ENCODE assay signal across 12 cellular contexts in genomic region chr1:43711524-43712386, GRCh38. TPM values are rescaled to one million over a fixed set of nuclear protein-coding genes. Genes with fewer than 3 reads are reported as not detected.
DNase-seq lines count a peak whose midpoint lies in the region; ATAC-seq and TF ChIP-seq lines count a peak whose summit lies in the region.
"Had no signal": no experiment of that assay in that cellular context is flagged by ENCODE, and none has a peak within 500 bp of the region (broad histone marks: within the 10 kb centered on the region; RNA-seq: fewer than 3 reads in every experiment).

No MANE protein-coding gene starts in this region.

- no peak for DNase-seq in HCT116 (ENCODE audit: low read depth, low spot score)
- DNase-seq in fibroblast of the conjunctiva (ENCODE audit: low read depth) = peak; percentile 54
- DNase-seq in SHP77 treated with DMSO at 0.1 percent for 48 hours (lab: John Stamatoyannopoulos, UW) = no peak
- DNase-seq: activated CD4-positive, alpha-beta T cell treated with anti-CD3 and anti-CD28 coated beads, Interleukin-2, amount 50 U/mL, for 48 hours; activated naive CD8-positive, alpha-beta T cell treated with anti-CD3 and anti-CD28 coated beads, Interleukin-2, amount 10 ng/mL, durations not matched to agents 7 days and 5 days; NCI-H446 treated with DMSO at 0.1 percent for 48 hours had no signal

- H3K4me2 ChIP-seq in HCT116 (ENCODE audit: low read length) (peak overlapping the region; percentile 7; the same call in 1 of the 2 replicates), skeletal muscle satellite cell (ENCODE audit: low read length) (peak overlapping the region; percentile 71)

- H3K4me1 ChIP-seq in HCT116 (ENCODE audit: control insufficient read depth in 1 of 2, insufficient read depth in 2 of 2, low read length in 2 of 2) (peaks cover 6 to 23% of the 10 kb centered on the region in 2 experiments; a peak in 3 of 4 replicates), skeletal muscle satellite cell (ENCODE audit: control insufficient read depth, insufficient read depth, low read length) (peaks cover 40% of the 10 kb centered on the region)
- H3K4me1 ChIP-seq: parathyroid adenoma had no signal

- RAD21 ChIA-PET in HCT116 (lab: Charles Lee; ENCODE audit: low non-redundant PET in 1 of 2, low total read pairs in 2 of 2, uncharacterized antibody in 2 of 2, unreplicated experiment in 2 of 2) = no interaction called here

- no peaks in the 10 kb centered on the region for H3K27me3 ChIP-seq in HCT116 (ENCODE audit: insufficient read depth, low read length)
- H3K27me3 ChIP-seq in skeletal muscle satellite cell (ENCODE audit: control insufficient read depth, insufficient read depth, low read length) = no peaks in the 10 kb centered on the region
- H3K27me3 ChIP-seq: tibial nerve had no signal

- no peak for TF ChIP-seq CTCF in HCT116 (IDR thresholded peaks at IDR 0.05 in 2 of 3, conservative IDR thresholded peaks at IDR 0.05 in 1 of 3; ENCODE audit: borderline replicate concordance in 1 of 3, insufficient read depth in 1 of 3, low read depth in 2 of 3, low read length in 2 of 3)

- H3K9me3 ChIP-seq in HCT116 (ENCODE audit: control insufficient read depth in 1 of 2, insufficient read depth in 1 of 2, low read depth in 1 of 2, low read length in 2 of 2) = no peaks in the 10 kb centered on the region
- no peaks in the 10 kb centered on the region for H3K9me3 ChIP-seq in skeletal muscle satellite cell (replicated peaks; ENCODE audit: low read length)
- H3K9me3 ChIP-seq: tibial nerve had no signal

- no peak overlapping the region for H2AFZ ChIP-seq in HCT116 (ENCODE audit: low read depth, low read length, poor library complexity, severe bottlenecking)
- H2AFZ ChIP-seq: parathyroid adenoma had no signal

- no peak overlapping the region for H3K27ac ChIP-seq in HCT116 (ENCODE audit: low read depth, low read length)
- H3K27ac ChIP-seq: parathyroid adenoma, tibial nerve had no signal

- no peaks in the 10 kb centered on the region; the same call in 1 of the 2 replicates for H3K79me2 ChIP-seq in HCT116 (ENCODE audit: insufficient read depth, low read length)

- H3K4me3 ChIP-seq in HCT116 (replicated peaks in 1 of 2; ENCODE audit: low read depth in 1 of 2, low read length in 2 of 2) (no peak overlapping the region), skeletal muscle satellite cell (ENCODE audit: low read length) (peak overlapping the region; percentile 34)
- H3K4me3 ChIP-seq: tibial nerve had no signal

- CTCF ChIA-PET in HCT116 (lab: Charles Lee) = interaction anchor here (1.1 kb wide), 1 partner anchor 223 kb away, joined by 4 read pairs; no protein-coding TSS in a partner anchor

- intact Hi-C loops in HCT116 (cut with micrococcal nuclease) = no loop called here

- no TSS peak for BruUV-seq in HCT116 (replicated peaks; lab: Mats Ljungman, UMichigan)

- H3K9me2 ChIP-seq in HCT116 (ENCODE audit: insufficient read depth) = no peaks in the 10 kb centered on the region

- ATAC-seq in HCT116 (no peak), SK-N-SH treated with all-trans-retinoic acid at 6 μM for 48 hours (peak; percentile 38), GM21529 (IDR thresholded peaks at IDR 0.05; ENCODE audit: unreplicated experiment) (no peak), HG02798 (IDR thresholded peaks at IDR 0.05; ENCODE audit: poor library complexity, unreplicated experiment) (no peak)

- TF ChIP-seq RAD21 in HCT116 (IDR thresholded peaks at IDR 0.05; ENCODE audit: low read depth) = no peak

- POLR2A ChIA-PET in HCT116 (lab: Charles Lee) = interaction anchor here (1.0 kb wide), 1 partner anchor 13 kb away, joined by 3 read pairs; no protein-coding TSS in a partner anchor

- no peaks in the 10 kb centered on the region for H3K36me3 ChIP-seq in HCT116 (ENCODE audit: control insufficient read depth in 1 of 2, insufficient read depth in 2 of 2, low read length in 2 of 2)
- peaks cover 6% of the 10 kb centered on the region for H3K36me3 ChIP-seq in skeletal muscle satellite cell (ENCODE audit: insufficient read depth, low read length)

- no peak overlapping the region for H3K9ac ChIP-seq in HCT116 (ENCODE audit: low read length)
- H3K9ac ChIP-seq in skeletal muscle satellite cell (ENCODE audit: low read depth, low read length) = peak overlapping the region; percentile 64
- H3K9ac ChIP-seq: parathyroid adenoma had no signal

- H4K20me1 ChIP-seq in HCT116 (ENCODE audit: insufficient read depth) = no peaks in the 10 kb centered on the region

- TF ChIP-seq POLR2A in HCT116 (IDR thresholded peaks at IDR 0.05; ENCODE audit: borderline replicate concordance, extremely low read depth, insufficient read depth, insufficient read length) = no peak

TF ChIP-seq in HCT116, 20 proteins besides CTCF, POLR2A, EP300 and RAD21 (continues in another document):
- TF ChIP-seq TCF7L2 (IDR thresholded peaks at IDR 0.05; ENCODE audit: borderline replicate concordance, extremely low read depth, insufficient read depth, insufficient read length) = no peak
- TF ChIP-seq CEBPB (IDR thresholded peaks at IDR 0.05; ENCODE audit: low read depth) = no peak
- no peak for TF ChIP-seq EZH2 (IDR thresholded peaks at IDR 0.05)
- no peak for TF ChIP-seq EZH2phosphoT487 (IDR thresholded peaks at IDR 0.05; ENCODE audit: borderline replicate concordance)
- TF ChIP-seq EGR1 (IDR thresholded peaks at IDR 0.05; ENCODE audit: low read depth) = no peak
- TF ChIP-seq SRF (IDR thresholded peaks at IDR 0.05; ENCODE audit: low read depth) = no peak
- TF ChIP-seq SIN3A (IDR thresholded peaks at IDR 0.05; ENCODE audit: low read depth) = no peak
- no peak for TF ChIP-seq ZFX (IDR thresholded peaks at IDR 0.05)
- no peak for TF ChIP-seq SP1 (IDR thresholded peaks at IDR 0.05; ENCODE audit: low read depth)
- TF ChIP-seq, protein P1, sequence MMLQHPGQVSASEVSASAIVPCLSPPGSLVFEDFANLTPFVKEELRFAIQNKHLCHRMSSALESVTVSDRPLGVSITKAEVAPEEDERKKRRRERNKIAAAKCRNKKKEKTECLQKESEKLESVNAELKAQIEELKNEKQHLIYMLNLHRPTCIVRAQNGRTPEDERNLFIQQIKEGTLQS (IDR thresholded peaks at IDR 0.05) = no peak
- TF ChIP-seq POLR2AphosphoS5 (IDR thresholded peaks at IDR 0.05; ENCODE audit: low read depth, low read length) = no peak
- TF ChIP-seq, protein P2, sequence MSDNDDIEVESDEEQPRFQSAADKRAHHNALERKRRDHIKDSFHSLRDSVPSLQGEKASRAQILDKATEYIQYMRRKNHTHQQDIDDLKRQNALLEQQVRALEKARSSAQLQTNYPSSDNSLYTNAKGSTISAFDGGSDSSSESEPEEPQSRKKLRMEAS (IDR thresholded peaks at IDR 0.05) = no peak
- TF ChIP-seq FOSL1 (IDR thresholded peaks at IDR 0.05; ENCODE audit: low read depth) = no peak
- TF ChIP-seq CBX3 (IDR thresholded peaks at IDR 0.05; ENCODE audit: low read depth) = no peak
- TF ChIP-seq YY1 (IDR thresholded peaks at IDR 0.05; ENCODE audit: extremely low read depth, insufficient replicate concordance, low read depth, low read length) = no peak
- TF ChIP-seq ZNF274 (IDR thresholded peaks at IDR 0.05; ENCODE audit: low read depth, low read length) = no peak

TF ChIP-seq in SK-N-SH treated with all-trans-retinoic acid at 6 μM for 48 hours, 23 proteins besides CTCF, POLR2A, EP300 and RAD21 (continues in another document):
- TF ChIP-seq, protein P3, sequence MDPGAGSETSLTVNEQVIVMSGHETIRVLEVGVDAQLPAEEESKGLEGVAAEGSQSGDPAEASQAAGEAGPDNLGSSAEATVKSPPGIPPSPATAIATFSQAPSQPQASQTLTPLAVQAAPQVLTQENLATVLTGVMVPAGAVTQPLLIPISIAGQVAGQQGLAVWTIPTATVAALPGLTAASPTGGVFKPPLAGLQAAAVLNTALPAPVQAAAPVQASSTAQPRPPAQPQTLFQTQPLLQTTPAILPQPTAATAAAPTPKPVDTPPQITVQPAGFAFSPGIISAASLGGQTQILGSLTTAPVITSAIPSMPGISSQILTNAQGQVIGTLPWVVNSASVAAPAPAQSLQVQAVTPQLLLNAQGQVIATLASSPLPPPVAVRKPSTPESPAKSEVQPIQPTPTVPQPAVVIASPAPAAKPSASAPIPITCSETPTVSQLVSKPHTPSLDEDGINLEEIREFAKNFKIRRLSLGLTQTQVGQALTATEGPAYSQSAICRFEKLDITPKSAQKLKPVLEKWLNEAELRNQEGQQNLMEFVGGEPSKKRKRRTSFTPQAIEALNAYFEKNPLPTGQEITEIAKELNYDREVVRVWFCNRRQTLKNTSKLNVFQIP (CRISPR knock-in tag; IDR thresholded peaks at IDR 0.05; ENCODE audit: borderline replicate concordance, low read depth) = no peak
- no peak for TF ChIP-seq ZFP30 (CRISPR knock-in tag; IDR thresholded peaks at IDR 0.05)
- no peak for TF ChIP-seq CREB5 (CRISPR knock-in tag; IDR thresholded peaks at IDR 0.05; ENCODE audit: low read depth)
- no peak for TF ChIP-seq ZNF70 (CRISPR knock-in tag; IDR thresholded peaks at IDR 0.05)
- TF ChIP-seq ZC3H10 (CRISPR knock-in tag; IDR thresholded peaks at IDR 0.05) = no peak
- no peak for TF ChIP-seq GLIS3 (CRISPR knock-in tag; IDR thresholded peaks at IDR 0.05)
- no peak for TF ChIP-seq TOX (CRISPR knock-in tag; IDR thresholded peaks at IDR 0.05; ENCODE audit: borderline replicate concordance)
- no peak for TF ChIP-seq ISL1 (CRISPR knock-in tag; IDR thresholded peaks at IDR 0.05)
- no peak for TF ChIP-seq PPARA (CRISPR knock-in tag; IDR thresholded peaks at IDR 0.05; ENCODE audit: borderline replicate concordance)
- no peak for TF ChIP-seq OSR1 (CRISPR knock-in tag; IDR thresholded peaks at IDR 0.05)
- no peak for TF ChIP-seq ZNF565 (CRISPR knock-in tag; conservative IDR thresholded peaks at IDR 0.05; ENCODE audit: low read depth)
- TF ChIP-seq SNAI2 (CRISPR knock-in tag; IDR thresholded peaks at IDR 0.05) = no peak
- TF ChIP-seq TCF4 (CRISPR knock-in tag; IDR thresholded peaks at IDR 0.05; ENCODE audit: borderline replicate concordance) = no peak
- TF ChIP-seq ZNF8 (CRISPR knock-in tag; IDR thresholded peaks at IDR 0.05) = no peak
- no peak for TF ChIP-seq ZFP3 (CRISPR knock-in tag; IDR thresholded peaks at IDR 0.05)
- TF ChIP-seq CSDC2 (CRISPR knock-in tag; IDR thresholded peaks at IDR 0.05) = no peak

RNA-seq across cellular contexts. Expression of gene ST3GAL3, which starts 4.4 kb away (rescaled TPM):
- total RNA-seq in HCT116 (2021; ENCODE audit: unreplicated experiment) = 7.2 TPM
- polyA plus RNA-seq in HCT116 (2012) = 4.2 and 4.3 TPM in 2 replicates
- total RNA-seq in skeletal muscle satellite cell (2012; rRNA removed) = 10.9 and 14.9 TPM in 2 replicates
